In the genomic region with DNA sequence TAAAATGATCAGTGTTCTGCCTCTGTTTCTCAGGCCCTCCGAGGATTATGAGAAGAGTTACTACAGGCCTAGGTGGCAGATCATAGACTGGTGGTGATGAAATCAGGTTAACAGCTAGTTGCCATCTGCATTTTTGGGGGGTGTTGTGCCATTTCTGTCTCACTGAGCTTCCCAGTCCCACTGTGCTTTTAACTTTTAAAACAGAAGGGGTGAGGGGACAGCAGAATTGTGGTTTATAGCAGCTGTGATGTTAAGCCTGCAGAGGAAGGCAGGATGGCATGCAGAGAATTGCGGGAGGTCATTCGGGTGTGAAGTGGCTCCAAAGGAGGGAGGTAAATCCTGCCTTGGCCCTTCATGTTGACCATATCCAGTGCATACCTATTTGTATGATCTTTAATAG, we compare ENCODE assay signal across 1 cellular context.
TF ChIP-seq lines count a peak whose summit lies in the region.

No MANE protein-coding gene starts in this region.

TF ChIP-seq in K562, 482 proteins besides CTCF, POLR2A, EP300 and RAD21:
- TF ChIP-seq, protein P1, sequence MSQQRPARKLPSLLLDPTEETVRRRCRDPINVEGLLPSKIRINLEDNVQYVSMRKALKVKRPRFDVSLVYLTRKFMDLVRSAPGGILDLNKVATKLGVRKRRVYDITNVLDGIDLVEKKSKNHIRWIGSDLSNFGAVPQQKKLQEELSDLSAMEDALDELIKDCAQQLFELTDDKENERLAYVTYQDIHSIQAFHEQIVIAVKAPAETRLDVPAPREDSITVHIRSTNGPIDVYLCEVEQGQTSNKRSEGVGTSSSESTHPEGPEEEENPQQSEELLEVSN (IDR thresholded peaks at IDR 0.05; ENCODE audit: borderline replicate concordance in 1 of 2, extremely low read depth in 1 of 2, insufficient read depth in 1 of 2, insufficient read length in 1 of 2, low read depth in 1 of 2, low read length in 1 of 2, poor library complexity in 1 of 2, severe bottlenecking in 1 of 2) = no peak
- no peak for TF ChIP-seq POLR2AphosphoS2 (IDR thresholded peaks at IDR 0.05; ENCODE audit: low read length)
- TF ChIP-seq SUPT5H (IDR thresholded peaks at IDR 0.05) = 0 out of 2 replicates have a peak, but pooled peaks have one; percentile 21
- TF ChIP-seq BRCA1 (IDR thresholded peaks at IDR 0.05) = no peak
- TF ChIP-seq BRCA1 (CRISPR knock-in tag; IDR thresholded peaks at IDR 0.05) = no peak
